In genomic region chr10:128297709-128298457, GRCh38 we compare ENCODE assay signal across 21 cellular contexts.
DNase-seq lines count a peak whose midpoint lies in the region; ATAC-seq and TF ChIP-seq lines count a peak whose summit lies in the region.
"Had no signal": no experiment of that assay in that cellular context is flagged by ENCODE, and none has a peak within 500 bp of the region (broad histone marks: within the 10 kb centered on the region; RNA-seq: fewer than 3 reads in every experiment).

No MANE protein-coding gene starts in this region.

- intact Hi-C loops in Right ventricle myocardium inferior (cut with DNase I) (no loop called here), heart right ventricle (cut with DNase I) (no loop called here)

- H3K9me3 ChIP-seq in right atrium auricular region (no peaks in the 10 kb centered on the region), heart right ventricle (peaks cover 0 to 10% (median 0%) of the 10 kb centered on the region in 11 donors)

- no peaks in the 10 kb centered on the region for H3K27me3 ChIP-seq in right atrium auricular region
- H3K27me3 ChIP-seq in heart right ventricle: peaks cover 0 to 35% (median 3%) of the 10 kb centered on the region in 7 donors
- H3K27me3 ChIP-seq in H7 (ENCODE audit: control insufficient read depth, insufficient read depth, low read length): no peaks in the 10 kb centered on the region

- peak; percentile 83 for ATAC-seq in Right ventricle myocardium inferior
- ATAC-seq in heart right ventricle: peak in 7 of 8 donors; percentile 51 to 83 (median 72)
- ATAC-seq in GM18870 (IDR thresholded peaks at IDR 0.05; ENCODE audit: unreplicated experiment): no peak
- ATAC-seq: CD8-positive, alpha-beta T cell had no signal

- peaks cover 0 to 10% of the 10 kb centered on the region in 2 donors for H3K4me1 ChIP-seq in right atrium auricular region
- H3K4me1 ChIP-seq in heart right ventricle: peaks cover 0 to 10% (median 3%) of the 10 kb centered on the region in 9 donors

- H3K4me3 ChIP-seq in right atrium auricular region (no peak overlapping the region), heart right ventricle (no peak overlapping the region), H7 (ENCODE audit: insufficient read depth, low read depth, low read length) (no peak overlapping the region)

- DNase-seq in Right ventricle myocardium inferior (ENCODE audit: missing footprints) (no peak), right atrium auricular region (ENCODE audit: low spot score) (no peak), heart right ventricle (peak in 1 of 2 donors; percentile 41), myocyte (ENCODE audit: low read depth) (peak; percentile 2), NCI-H2196 (lab: John Stamatoyannopoulos, UW; ENCODE audit: unreplicated experiment) (no peak), DMS 273 (lab: John Stamatoyannopoulos, UW; ENCODE audit: unreplicated experiment) (no peak), H7 (no peak)
- DNase-seq: 8988T; AML-193; C1 segment of cervical spinal cord; CD8-positive, alpha-beta T cell; GOT3; Kasumi-1; NCI-H1417 treated with DMSO at 0.1 percent for 48 hours; NCI-H187; NCI-H345; NCI-H524; NCI-H82; OCI-M1; SW 1271 had no signal

- WGBS in heart right ventricle, 2 donors: 36% methylated on average over 11 of the region's 11 CpGs

- H3K36me3 ChIP-seq in right atrium auricular region (no peaks in the 10 kb centered on the region), heart right ventricle (no peaks in the 10 kb centered on the region), H7 (replicated peaks; ENCODE audit: control insufficient read depth, insufficient read depth, low read length) (no peaks in the 10 kb centered on the region)

- TF ChIP-seq CTCF in right atrium auricular region (IDR thresholded peaks at IDR 0.05): no peak
- TF ChIP-seq CTCF in heart right ventricle (IDR thresholded peaks at IDR 0.05): no peak

- no peak overlapping the region for H3K27ac ChIP-seq in right atrium auricular region
- peak overlapping the region in 2 of 10 donors; percentile 9 to 16 for H3K27ac ChIP-seq in heart right ventricle
